ENCODE assay signal across 13 cellular contexts in genomic region chr22:29029202-29030000, GRCh38. TPM values are rescaled to one million over a fixed set of nuclear protein-coding genes. Genes with fewer than 3 reads are reported as not detected.
DNase-seq lines count a peak whose midpoint lies in the region; ATAC-seq, FAIRE-seq and TF ChIP-seq lines count a peak whose summit lies in the region.
"Had no signal": no experiment of that assay in that cellular context is flagged by ENCODE, and none has a peak within 500 bp of the region (broad histone marks: within the 10 kb centered on the region; RNA-seq: fewer than 3 reads in every experiment).

No MANE protein-coding gene starts in this region.

- H2AFZ ChIP-seq in GM23338, result no peak overlapping the region

- no peaks in the 10 kb centered on the region for H3K9me3 Mint-ChIP-seq in GM23338

- intact Hi-C loops in adrenal gland (cut with DNase I) (loop anchor here in 1 of 2 donors (10.0 kb wide), 1 partner anchor 145 kb away; the partner anchor contains the start of gene ZNRF3), posterior vena cava (cut with DNase I) (loop anchor here in 1 of 2 donors (10.0 kb wide), 1 partner anchor 55 kb away; no protein-coding TSS in a partner anchor)

- H3K4me2 ChIP-seq in GM23338, result peak overlapping the region; percentile 85

- H3K79me2 ChIP-seq in GM23338 (replicated peaks; ENCODE audit: insufficient read depth), result peaks cover 67% of the 10 kb centered on the region

- H3K4me1 Mint-ChIP-seq in GM23338, result peaks cover 49% of the 10 kb centered on the region

- H3K4me3 ChIP-seq in GM23338 (peak overlapping the region; percentile 62), adrenal gland (peak overlapping the region in 1 of 4 donors; percentile 59)

- H3K4me1 ChIP-seq in GM23338 (ENCODE audit: insufficient read depth) (peaks cover 34% of the 10 kb centered on the region), adrenal gland (replicated peaks in 1 of 2) (peaks cover 30 to 33% of the 10 kb centered on the region in 2 donors)

- H3K27me3 Mint-ChIP-seq in GM23338 (ENCODE audit: insufficient read depth, low read depth, poor library complexity), result peaks cover 6% of the 10 kb centered on the region

- TF ChIP-seq CTCF in GM23338 (conservative IDR thresholded peaks at IDR 0.05; ENCODE audit: low read depth in 2 of 2) (no peak), adrenal gland (IDR thresholded peaks at IDR 0.05) (no peak), GM20000 (IDR thresholded peaks at IDR 0.05; ENCODE audit: extremely low read depth, missing control alignments) (no peak)

- H3K9me3 ChIP-seq in adrenal gland (replicated peaks in 1 of 3), result no peaks in the 10 kb centered on the region
- H3K9me3 ChIP-seq: SJSA1, spleen had no signal

- no peak for FAIRE-seq in HTR-8/SVneo (lab: Jason Lieb, UNC)

- DNase-seq in GM23338 (ENCODE audit: low spot score) (no peak), adrenal gland (no peak), islet precursor cell (peak; percentile 70), posterior vena cava (ENCODE audit: low spot score) (peak; percentile 37), GM20000 (ENCODE audit: low spot score) (no peak), HTR-8/SVneo (ENCODE audit: insufficient read length, low spot score) (no peak), NOMO-1 treated with dmso at 0.1 percent for 144 hours (lab: John Stamatoyannopoulos, UW; ENCODE audit: unreplicated experiment) (no peak), NCI-H748 treated with DMSO at 0.1 percent for 48 hours (lab: John Stamatoyannopoulos, UW) (no peak)
- DNase-seq: activated gamma-delta T cell treated with Interleukin-2 at 50 U/mL for 16 hours, spleen had no signal

- no peak overlapping the region for H3K27ac Mint-ChIP-seq in GM23338

- H3F3A ChIP-seq in GM23338 (replicated peaks; ENCODE audit: low read depth), result peaks cover 5% of the 10 kb centered on the region; the same call in 1 of the 2 replicates

- H3K27ac ChIP-seq in GM23338 (ENCODE audit: low read depth), result peak overlapping the region; percentile 70; the same call in 1 of the 2 replicates
- peak overlapping the region in 3 of 5 donors; percentile 95 to 99 (median 99) for H3K27ac ChIP-seq in adrenal gland

- H3K4me3 Mint-ChIP-seq in GM23338, result peak overlapping the region; percentile 80

- WGBS in adrenal gland, 4 donors, result 91 to 96% (median 92%) methylated on average over 9 of the region's 9 CpGs

- H3K27me3 ChIP-seq in GM23338 (ENCODE audit: insufficient read depth) (no peaks in the 10 kb centered on the region), adrenal gland (no peaks in the 10 kb centered on the region)
- H3K27me3 ChIP-seq: SJSA1 had no signal

- H4K20me1 ChIP-seq in GM23338 (replicated peaks; ENCODE audit: insufficient read depth), result no peaks in the 10 kb centered on the region

- no peak for ATAC-seq in GM23338

- H3K36me3 ChIP-seq in GM23338 (ENCODE audit: insufficient read depth) (no peaks in the 10 kb centered on the region), adrenal gland (replicated peaks in 1 of 2) (no peaks in the 10 kb centered on the region)
- H3K36me3 ChIP-seq: SJSA1, spleen had no signal

- H3K36me3 Mint-ChIP-seq in GM23338 (ENCODE audit: low read depth), result peaks cover 6% of the 10 kb centered on the region; the same call in 2 of the 3 replicates

- TF ChIP-seq POLR2A in adrenal gland (IDR thresholded peaks at IDR 0.05), result no peak

- no peaks in the 10 kb centered on the region for H3K9me2 ChIP-seq in GM23338 (ENCODE audit: insufficient read depth)

TF ChIP-seq in GM23338, 12 proteins besides CTCF, POLR2A, EP300 and RAD21 (continues in another document):
- TF ChIP-seq REST (IDR thresholded peaks at IDR 0.05; ENCODE audit: unreplicated experiment) (no peak), JUNB (IDR thresholded peaks at IDR 0.05; ENCODE audit: unreplicated experiment) (no peak), STAT1 (IDR thresholded peaks at IDR 0.05; ENCODE audit: unreplicated experiment) (no peak), EZH2 (IDR thresholded peaks at IDR 0.05; ENCODE audit: low read depth, unreplicated experiment) (no peak), POLR2AphosphoS5 (IDR thresholded peaks at IDR 0.05; ENCODE audit: low read depth) (no peak), ZNF114 (CRISPR knock-in tag; IDR thresholded peaks at IDR 0.05) (no peak), CREB1 (CRISPR knock-in tag; IDR thresholded peaks at IDR 0.05; ENCODE audit: low read depth) (no peak), NANOG (IDR thresholded peaks at IDR 0.05; ENCODE audit: borderline replicate concordance) (no peak)

RNA-seq across cellular contexts. Expression of gene C22orf31, which starts 32.2 kb away (rescaled TPM):
- not detected in 2 replicates for total RNA-seq in GM23338 (2014; rRNA removed; shearing (Covaris generic))
- 0.36 TPM in 1 of 2 replicates, not detected in the other for polyA plus RNA-seq in GM23338 (2016; fragmentation: Nextera tagmentation; extraction: Ambion mirVana)
- total RNA-seq in adrenal gland, result under 1 TPM in 1 of 8 donors, not detected in 7; 0.43 TPM
- 1 to 10 TPM in 2 of 3 donors, not detected in 1; 1.4 to 1.9 TPM for polyA plus RNA-seq in adrenal gland
- not detected for total RNA-seq in posterior vena cava
- total RNA-seq: left colon, SJSA1, spleen had no signal
- polyA plus RNA-seq: neural cell, spleen had no signal

RNA-seq across cellular contexts. Expression of gene KREMEN1, which starts 43.4 kb away (rescaled TPM):
- 3.4 and 3.8 TPM in 2 replicates for total RNA-seq in GM23338 (2014; rRNA removed; shearing (Covaris generic))
- 1.8 and 2.6 TPM in 2 replicates for polyA plus RNA-seq in GM23338 (2016; fragmentation: Nextera tagmentation; extraction: Ambion mirVana)
- 10 to 100 TPM; 19.8 to 58.7 (median 41.1) TPM for total RNA-seq in adrenal gland
- polyA plus RNA-seq in adrenal gland, result 10 to 100 TPM in 2 of 3 donors, 1 to 10 TPM in 1; 9.3 to 20.2 (median 19.9) TPM
- 10 to 100 TPM; 13.7 to 22.2 TPM for total RNA-seq in posterior vena cava

Comparison
In these comparisons a context has a peak if more than half of its experiments do, and no peak if none do; other contexts are left out.
1. DNase-seq: peak in islet precursor cell (single experiment) and posterior vena cava (single experiment); none in GM23338 (single experiment), adrenal gland (0 of 7), GM20000 (single experiment), HTR-8/SVneo (single experiment), NOMO-1 treated with dmso at 0.1 percent for 144 hours (single experiment) and NCI-H748 treated with DMSO at 0.1 percent for 48 hours (single experiment).